Comparison of ENCODE assay signal across 15 cellular contexts in the genomic region with DNA sequence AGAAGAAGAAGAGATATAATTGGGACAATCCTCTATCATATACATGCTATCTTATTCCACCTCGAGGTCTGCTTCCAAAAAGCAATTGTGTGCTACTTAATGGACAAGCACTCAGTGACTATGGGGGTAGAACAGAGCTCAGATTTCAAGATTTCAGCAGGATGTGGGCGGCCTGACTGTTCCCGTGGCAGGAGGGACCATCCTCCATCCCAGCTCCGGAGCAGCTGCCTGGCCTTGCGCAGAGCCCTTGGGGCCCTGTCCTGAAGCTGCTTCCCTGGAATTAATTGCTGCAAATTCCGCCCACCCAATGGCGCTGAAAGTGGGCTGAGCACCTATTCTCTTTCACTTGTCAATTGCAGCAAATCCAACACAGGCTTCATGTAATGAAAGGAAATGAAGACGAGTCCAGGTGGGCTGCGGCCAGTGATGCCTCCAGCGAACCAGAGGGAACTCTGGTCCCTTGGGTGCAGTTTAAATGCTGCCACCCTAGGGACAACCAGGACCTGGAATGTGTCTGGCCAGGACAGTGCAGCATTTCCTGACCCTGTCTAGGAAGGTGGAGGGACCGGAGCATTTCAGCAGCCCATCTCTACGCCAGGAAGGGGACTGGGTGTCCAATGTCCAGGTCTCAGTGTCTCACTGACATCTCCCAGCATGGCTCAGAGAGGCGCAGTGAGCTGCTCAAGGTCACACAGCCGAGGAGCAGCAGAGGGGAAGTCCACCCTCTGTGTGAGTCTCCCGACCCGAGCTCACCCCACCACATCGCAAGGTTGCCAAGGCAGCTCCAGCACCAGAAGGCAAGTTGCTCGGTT. TPM values are rescaled to one million over a fixed set of nuclear protein-coding genes. Genes with fewer than 3 reads are reported as not detected.
DNase-seq lines count a peak whose midpoint lies in the region; FAIRE-seq and TF ChIP-seq lines count a peak whose summit lies in the region.
"Had no signal": no experiment of that assay in that cellular context is flagged by ENCODE, and none has a peak within 500 bp of the region (broad histone marks: within the 10 kb centered on the region; RNA-seq: fewer than 3 reads in every experiment).

No MANE protein-coding gene starts in this region.

- peaks cover 19% of the 10 kb centered on the region for H3K4me1 Mint-ChIP-seq in nephron
- H3K4me1 Mint-ChIP-seq: activated CD4-positive, alpha-beta memory T cell treated with anti-CD3 and anti-CD28 coated beads, Interleukin-2, amount 10 ng/mL, durations not matched to agents 7 days and 5 days had no signal

- peak overlapping the region; percentile 79 to 86 (median 84) for H3K27ac Mint-ChIP-seq in nephron
- H3K27ac Mint-ChIP-seq: activated CD4-positive, alpha-beta memory T cell treated with anti-CD3 and anti-CD28 coated beads, Interleukin-2, amount 10 ng/mL, durations not matched to agents 7 days and 5 days; CD14-positive monocyte had no signal

- H3K4me1 ChIP-seq in small intestine (ENCODE audit: control insufficient read depth in 2 of 2, insufficient read depth in 1 of 2, low read depth in 1 of 2, low read length in 1 of 2) = no peaks in the 10 kb centered on the region

- no peaks in the 10 kb centered on the region for H3K36me3 ChIP-seq in small intestine (ENCODE audit: control insufficient read depth in 2 of 2, insufficient read depth in 2 of 2, low read length in 2 of 2)

- peak overlapping the region; percentile 19 for H3K27ac ChIP-seq in cingulate gyrus (ENCODE audit: low read depth, low read length)
- H3K27ac ChIP-seq in small intestine (ENCODE audit: low read depth in 1 of 2, low read length in 1 of 2) = no peak overlapping the region

- no peak for TF ChIP-seq CTCF in nephron (IDR thresholded peaks at IDR 0.05; ENCODE audit: unreplicated experiment in 3 of 3)

- H3K27me3 Mint-ChIP-seq in nephron (ENCODE audit: low read depth) = peaks cover 40% of the 10 kb centered on the region
- H3K27me3 Mint-ChIP-seq: activated CD4-positive, alpha-beta memory T cell treated with anti-CD3 and anti-CD28 coated beads, Interleukin-2, amount 10 ng/mL, durations not matched to agents 7 days and 5 days had no signal

- no peaks in the 10 kb centered on the region for H3K36me3 Mint-ChIP-seq in nephron (ENCODE audit: low read depth)

- H3K4me3 ChIP-seq in small intestine (ENCODE audit: low read depth in 1 of 2, low read length in 2 of 2) = no peak overlapping the region

- DNase-seq in DMS 273 (lab: John Stamatoyannopoulos, UW; ENCODE audit: unreplicated experiment) (peak; percentile 80), LHCN-M2 (ENCODE audit: low read depth) (peak; percentile 26), T1000 (lab: John Stamatoyannopoulos, UW) (no peak), G401 (ENCODE audit: low spot score) (no peak), GM19238 (ENCODE audit: insufficient read length, low spot score) (no peak), small intestine (no peak)
- DNase-seq: activated CD4-positive, alpha-beta memory T cell treated with anti-CD3 and anti-CD28 coated beads, Interleukin-2, amount 10 ng/mL, durations not matched to agents 7 days and 5 days; NCI-H774; stimulated activated CD4-positive, alpha-beta T cell treated with anti-CD3 and anti-CD28 coated beads, Interleukin-4, amount 100 ng/mL, for 1 hour; stimulated activated naive CD4-positive, alpha-beta T cell treated with Interleukin-2 at 50 U/mL for 16 hours had no signal

- H3K9me3 ChIP-seq in small intestine (ENCODE audit: control insufficient read depth, low read depth) = no peaks in the 10 kb centered on the region

- in situ Hi-C loops in G401 (cut with HindIII; ENCODE audit: low sequenced_read_pairs) = no loop called here

- peak overlapping the region; percentile 20 to 32 (median 28) for H3K4me3 Mint-ChIP-seq in nephron
- H3K4me3 Mint-ChIP-seq: activated CD4-positive, alpha-beta memory T cell treated with anti-CD3 and anti-CD28 coated beads, Interleukin-2, amount 10 ng/mL, durations not matched to agents 7 days and 5 days had no signal

- H3K9me3 Mint-ChIP-seq in nephron = no peaks in the 10 kb centered on the region
- H3K9me3 Mint-ChIP-seq: activated CD4-positive, alpha-beta memory T cell treated with anti-CD3 and anti-CD28 coated beads, Interleukin-2, amount 10 ng/mL, durations not matched to agents 7 days and 5 days had no signal

- H3K27me3 ChIP-seq in small intestine (ENCODE audit: control insufficient read depth in 2 of 2, insufficient read depth in 2 of 2, low read length in 2 of 2) = peaks cover 0 to 9% of the 10 kb centered on the region in 2 donors

- 59 to 63% (median 61%) methylated on average over 18 of the region's 18 CpGs for WGBS in small intestine, 3 donors

- no peak for FAIRE-seq in small intestine (lab: Jason Lieb, UNC)

RNA-seq across cellular contexts. Expression of a gene that starts 50.5 kb away (rescaled TPM):
- not detected in 2 replicates for total RNA-seq in LHCN-M2 (2014; rRNA removed)
- polyA plus RNA-seq in LHCN-M2 (2012) = not detected
- not detected in 2 replicates for total RNA-seq in G401 (2014; rRNA removed; shearing (Covaris generic))
- under 1 TPM in 1 of 3 donors, not detected in 2; 0.94 TPM for polyA plus RNA-seq in small intestine
- total RNA-seq: activated CD4-positive, alpha-beta memory T cell treated with anti-CD3 and anti-CD28 coated beads, Interleukin-2, amount 10 ng/mL, durations not matched to agents 7 days and 5 days; osteocyte; T-helper 1 cell treated with Interleukin-12 subunit alpha and Interleukin-12 subunit beta and Interleukin-4 antibody, amounts not matched to agents 30 ng/mL and 1 ng/mL, for 36 hours had no signal

Comparison
In these comparisons a context has a peak if more than half of its experiments do, and no peak if none do; other contexts are left out.
1. DNase-seq: peak in DMS 273 (single experiment) and LHCN-M2 (single experiment); none in T1000 (single experiment), G401 (single experiment), GM19238 (single experiment) and small intestine (single experiment).